In the genomic region with DNA sequence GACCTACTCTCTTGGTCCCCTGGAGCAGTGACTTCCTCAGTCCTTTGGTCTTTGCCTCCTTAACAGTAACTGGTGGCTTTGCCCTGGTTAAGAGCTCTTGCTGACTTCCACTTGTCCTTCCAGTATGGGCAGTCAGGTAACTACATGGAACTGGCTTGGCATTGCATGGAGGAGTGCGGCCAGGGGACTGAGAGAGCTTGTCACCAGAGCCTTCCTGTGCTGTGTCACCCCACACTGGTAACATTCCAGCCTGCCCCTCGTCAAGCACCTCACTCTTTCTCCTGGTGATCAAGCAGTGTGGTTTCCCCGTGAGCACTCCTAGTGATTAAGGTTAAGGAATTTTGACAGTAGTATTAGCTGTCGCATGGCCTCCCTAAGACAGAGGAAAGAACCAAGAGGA, we compare ENCODE assay signal across 20 cellular contexts.
"Had no signal": no experiment of that assay in that cellular context is flagged by ENCODE, and none has a peak within 500 bp of the region (broad histone marks: within the 10 kb centered on the region; RNA-seq: fewer than 3 reads in every experiment).

No MANE protein-coding gene starts in this region.

- H3K27me3 ChIP-seq: body of pancreas, colonic mucosa, suprapubic skin had no signal

- H3K4me1 ChIP-seq: body of pancreas, colonic mucosa, suprapubic skin had no signal

- H3K27ac ChIP-seq: body of pancreas, colonic mucosa, lower lobe of right lung, suprapubic skin had no signal

- H3K27ac Mint-ChIP-seq: activated CD4-positive, alpha-beta T cell treated with anti-CD3 and anti-CD28 coated beads, Interleukin-2, amount 10 ng/mL, durations not matched to agents 24 days and 14 days; activated CD8-positive, alpha-beta T cell treated with anti-CD3 and anti-CD28 coated beads for 36 hours; activated naive CD4-positive, alpha-beta T cell treated with anti-CD3 and anti-CD28 coated beads, Interleukin-2, amount 50 U/mL, for 24 hours; nephron; stimulated activated naive CD8-positive, alpha-beta T cell treated with anti-CD3 and anti-CD28 coated beads, Interleukin-15, Interleukin-2, amounts not matched to agents 100 ng/mL and 50 ng/mL, for 24 hours; type B pancreatic cell had no signal

- H3K4me3 Mint-ChIP-seq: activated CD4-positive, alpha-beta T cell treated with anti-CD3 and anti-CD28 coated beads, Interleukin-2, amount 10 ng/mL, durations not matched to agents 24 days and 14 days; activated CD8-positive, alpha-beta T cell treated with anti-CD3 and anti-CD28 coated beads for 36 hours; activated naive CD4-positive, alpha-beta T cell treated with anti-CD3 and anti-CD28 coated beads, Interleukin-2, amount 50 U/mL, for 24 hours; immature natural killer cell; nephron; stimulated activated naive CD8-positive, alpha-beta T cell treated with anti-CD3 and anti-CD28 coated beads, Interleukin-15, Interleukin-2, amounts not matched to agents 100 ng/mL and 50 ng/mL, for 24 hours; type B pancreatic cell had no signal

- ATAC-seq: activated CD8-positive, alpha-beta T cell treated with anti-CD3 and anti-CD28 coated beads for 36 hours; body of pancreas had no signal

- H3K4me1 Mint-ChIP-seq: activated naive CD4-positive, alpha-beta T cell treated with anti-CD3 and anti-CD28 coated beads, Interleukin-2, amount 50 U/mL, for 24 hours; nephron had no signal

- DNase-seq: activated CD4-positive, alpha-beta T cell treated with anti-CD3 and anti-CD28 coated beads, Interleukin-2, amount 10 ng/mL, durations not matched to agents 24 days and 14 days; activated CD8-positive, alpha-beta T cell treated with anti-CD3 and anti-CD28 coated beads for 36 hours; activated effector memory CD4-positive, alpha-beta T cell treated with anti-CD3 and anti-CD28 coated beads, Interleukin-2, amount 50 U/mL, for 16 hours; activated T-cell treated with anti-CD3 and anti-CD28 coated beads, Interleukin-2, amount 50 U/mL, for 48 hours; amniotic stem cell; body of pancreas; central memory CD4-positive, alpha-beta T cell; colonic mucosa; erythroblast; immature natural killer cell; kidney glomerular epithelial cell; lower lobe of right lung; stimulated activated CD4-positive, alpha-beta T cell treated with anti-CD3 and anti-CD28 coated beads, Interleukin-2, amount 100 ng/mL, for 24 hours; T-helper 1 cell; T1000 had no signal

- H3K27me3 Mint-ChIP-seq: activated CD4-positive, alpha-beta T cell treated with anti-CD3 and anti-CD28 coated beads, Interleukin-2, amount 10 ng/mL, durations not matched to agents 24 days and 14 days; activated CD8-positive, alpha-beta T cell treated with anti-CD3 and anti-CD28 coated beads for 36 hours; activated naive CD4-positive, alpha-beta T cell treated with anti-CD3 and anti-CD28 coated beads, Interleukin-2, amount 50 U/mL, for 24 hours; stimulated activated naive CD8-positive, alpha-beta T cell treated with anti-CD3 and anti-CD28 coated beads, Interleukin-15, Interleukin-2, amounts not matched to agents 100 ng/mL and 50 ng/mL, for 24 hours; type B pancreatic cell had no signal

- H3K9me3 ChIP-seq: body of pancreas, colonic mucosa, lower lobe of right lung, suprapubic skin had no signal

- H3K4me3 ChIP-seq: body of pancreas, colonic mucosa, lower lobe of right lung, suprapubic skin had no signal

- H3K9me3 Mint-ChIP-seq: activated CD4-positive, alpha-beta T cell treated with anti-CD3 and anti-CD28 coated beads, Interleukin-2, amount 10 ng/mL, durations not matched to agents 24 days and 14 days; activated CD8-positive, alpha-beta T cell treated with anti-CD3 and anti-CD28 coated beads for 36 hours; activated naive CD4-positive, alpha-beta T cell treated with anti-CD3 and anti-CD28 coated beads, Interleukin-2, amount 50 U/mL, for 24 hours; immature natural killer cell; nephron; stimulated activated naive CD8-positive, alpha-beta T cell treated with anti-CD3 and anti-CD28 coated beads, Interleukin-15, Interleukin-2, amounts not matched to agents 100 ng/mL and 50 ng/mL, for 24 hours; type B pancreatic cell had no signal
